In genomic region chr11:17415523-17416104, GRCh38 we compare ENCODE assay signal across 15 cellular contexts. TPM values are rescaled to one million over a fixed set of nuclear protein-coding genes. Genes with fewer than 3 reads are reported as not detected.
A peak's percentile ranks its signal among the peaks of the same experiment; 100 is the strongest.
DNase-seq lines count a peak whose midpoint lies in the region; ATAC-seq and TF ChIP-seq lines count a peak whose summit lies in the region.
"Had no signal": no experiment of that assay in that cellular context is flagged by ENCODE, and none has a peak within 500 bp of the region (broad histone marks: within the 10 kb centered on the region; RNA-seq: fewer than 3 reads in every experiment).

No MANE protein-coding gene starts in this region.

- H3K9me3 Mint-ChIP-seq in stimulated activated memory B cell treated with anti-CD40 and anti-IgM and Interleukin-4, amounts not matched to agents 10 μg/mL and 1 μg/mL and 100 μg/mL, for 72 hours = no peaks in the 10 kb centered on the region

- no peak overlapping the region for H3K4me3 Mint-ChIP-seq in stimulated activated memory B cell treated with anti-CD40 and anti-IgM and Interleukin-4, amounts not matched to agents 10 μg/mL and 1 μg/mL and 100 μg/mL, for 72 hours

- H3K36me3 Mint-ChIP-seq in stimulated activated memory B cell treated with anti-CD40 and anti-IgM and Interleukin-4, amounts not matched to agents 10 μg/mL and 1 μg/mL and 100 μg/mL, for 72 hours = no peaks in the 10 kb centered on the region

- H3K27ac ChIP-seq in right atrium auricular region = peak overlapping the region in 1 of 2 donors; percentile 29
- H3K27ac ChIP-seq: SJCRH30 had no signal

- ATAC-seq in Right ventricle myocardium inferior (peak; percentile 82), GM19324 (IDR thresholded peaks at IDR 0.05; ENCODE audit: low FRiP score, unreplicated experiment) (no peak)
- ATAC-seq in stimulated activated memory B cell treated with anti-CD40 and anti-IgM and Interleukin-4, amounts not matched to agents 10 μg/mL and 1 μg/mL and 100 μg/mL, for 72 hours = peak; percentile 17

- H3K27me3 ChIP-seq in right atrium auricular region = no peaks in the 10 kb centered on the region
- H3K27me3 ChIP-seq: SJCRH30 had no signal

- TF ChIP-seq CTCF in right atrium auricular region (IDR thresholded peaks at IDR 0.05) = no peak

- peaks cover 0 to 7% of the 10 kb centered on the region in 2 donors for H3K4me1 ChIP-seq in right atrium auricular region
- H3K4me1 ChIP-seq: SJCRH30 had no signal

- intact Hi-C loops in Right ventricle myocardium inferior (cut with DNase I) = no loop called here

- no peaks in the 10 kb centered on the region for H3K9me3 ChIP-seq in right atrium auricular region
- H3K9me3 ChIP-seq: SJCRH30 had no signal

- H3K27ac Mint-ChIP-seq in stimulated activated memory B cell treated with anti-CD40 and anti-IgM and Interleukin-4, amounts not matched to agents 10 μg/mL and 1 μg/mL and 100 μg/mL, for 72 hours = no peak overlapping the region

- H3K36me3 ChIP-seq in right atrium auricular region = no peaks in the 10 kb centered on the region
- H3K36me3 ChIP-seq: SJCRH30 had no signal

- no peaks in the 10 kb centered on the region for H3K4me1 Mint-ChIP-seq in stimulated activated memory B cell treated with anti-CD40 and anti-IgM and Interleukin-4, amounts not matched to agents 10 μg/mL and 1 μg/mL and 100 μg/mL, for 72 hours

- H3K27me3 Mint-ChIP-seq in stimulated activated memory B cell treated with anti-CD40 and anti-IgM and Interleukin-4, amounts not matched to agents 10 μg/mL and 1 μg/mL and 100 μg/mL, for 72 hours = peaks cover 71% of the 10 kb centered on the region

- H3K4me3 ChIP-seq in right atrium auricular region = no peak overlapping the region
- H3K4me3 ChIP-seq: SJCRH30 had no signal

- DNase-seq in Right ventricle myocardium inferior (ENCODE audit: missing footprints) (no peak), right atrium auricular region (ENCODE audit: low spot score) (no peak), cerebellar nuclear complex (lab: John Stamatoyannopoulos, UW) (peak; percentile 40 to 69), myocyte (ENCODE audit: low read depth) (peak; percentile 92), T-helper 9 cell (no peak), NCI-H2081 (lab: John Stamatoyannopoulos, UW) (no peak)
- DNase-seq: EL, KG1, NCI-H1048, NCI-H1436 treated with DMSO at 0.1 percent for 48 hours, NCI-H2081 treated with DMSO at 0.1 percent for 48 hours, NCI-H2227 treated with DMSO at 0.1 percent for 48 hours, SJCRH30 had no signal

RNA-seq across cellular contexts. Expression of gene KCNJ11, which starts 27.2 kb away (rescaled TPM):
- total RNA-seq in Right ventricle myocardium inferior = 23.5 TPM
- total RNA-seq in right atrium auricular region = 10 to 100 TPM; 18.7 to 19.5 TPM
- 5.1 and 8.7 TPM in 2 replicates for total RNA-seq in myocyte
- 1.8 TPM for polyA plus RNA-seq in myocyte (2012)

Comparison
In these comparisons a context has a peak if more than half of its experiments do, and no peak if none do; other contexts are left out.
1. DNase-seq: peak in cerebellar nuclear complex (2 of 2) and myocyte (single experiment); none in Right ventricle myocardium inferior (single experiment), right atrium auricular region (single experiment), T-helper 9 cell (single experiment) and NCI-H2081 (0 of 2).